In the genomic region with DNA sequence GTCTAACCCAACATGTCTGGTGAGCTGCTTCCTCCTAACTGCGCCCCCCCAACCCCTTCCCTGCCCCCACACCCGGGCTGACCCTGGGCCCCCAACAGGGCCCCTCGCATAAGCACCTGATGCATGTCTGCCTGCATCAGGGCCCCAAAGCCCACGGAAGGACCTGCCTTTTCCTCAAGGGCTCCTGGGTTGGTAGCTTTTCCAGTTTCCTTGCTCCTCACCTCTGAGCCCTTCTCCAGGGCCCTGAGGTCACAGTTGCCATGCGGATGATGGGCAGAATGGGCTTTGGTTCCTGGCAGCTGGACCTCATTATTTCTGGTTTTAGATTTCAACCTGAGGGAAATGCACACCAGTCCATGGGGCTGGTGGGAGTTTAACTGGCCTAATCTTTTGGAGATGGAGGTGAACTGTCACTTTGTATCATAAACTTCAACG, we compare ENCODE assay signal across 19 cellular contexts. TPM values are rescaled to one million over a fixed set of nuclear protein-coding genes. Genes with fewer than 3 reads are reported as not detected.
DNase-seq lines count a peak whose midpoint lies in the region; ATAC-seq, FAIRE-seq and TF ChIP-seq lines count a peak whose summit lies in the region.
"Had no signal": no experiment of that assay in that cellular context is flagged by ENCODE, and none has a peak within 500 bp of the region (broad histone marks: within the 10 kb centered on the region; RNA-seq: fewer than 3 reads in every experiment).

No MANE protein-coding gene starts in this region.

- in situ Hi-C loops in HepG2 (cut with HindIII; ENCODE audit: extremely low pct_ligation_motif_present, low pct_unique_long_range_greater_than_20kb) (no loop called here), IMR-90 (cut with MboI; ENCODE audit: low sequenced_read_pairs) (no loop called here)

- H3K9me3 ChIP-seq in HepG2 (ENCODE audit: low read length) (no peaks in the 10 kb centered on the region), right lobe of liver (no peaks in the 10 kb centered on the region), IMR-90 (ENCODE audit: control insufficient read depth, insufficient read depth, low read length) (no peaks in the 10 kb centered on the region), spleen (no peaks in the 10 kb centered on the region)
- H3K9me3 ChIP-seq: BE2C had no signal

- H3K9me1 ChIP-seq in IMR-90 (ENCODE audit: insufficient read depth, low read length), result no peaks in the 10 kb centered on the region

- H3K4me3 Mint-ChIP-seq in chondrocyte (ENCODE audit: unreplicated experiment), result no peak overlapping the region
- H3K4me3 Mint-ChIP-seq: CD4-positive, alpha-beta memory T cell; IgD-negative memory B cell had no signal

- H3K4me2 ChIP-seq in HepG2 (ENCODE audit: low read depth, low read length) (no peak overlapping the region), IMR-90 (ENCODE audit: low read depth, low read length) (no peak overlapping the region)

- no peaks in the 10 kb centered on the region for H3K79me1 ChIP-seq in IMR-90 (ENCODE audit: low read depth in 1 of 2, low read length in 2 of 2)

- H4K91ac ChIP-seq in IMR-90 (ENCODE audit: insufficient read depth, low read depth, low read length), result no peak overlapping the region

- H3K27ac ChIP-seq in HepG2 (ENCODE audit: extremely low read length, insufficient read depth, low read length), result no peak overlapping the region
- no peak overlapping the region for H3K27ac ChIP-seq in right lobe of liver
- H3K27ac ChIP-seq in IMR-90 (ENCODE audit: insufficient read depth, low read length), result no peak overlapping the region
- no peak overlapping the region for H3K27ac ChIP-seq in spleen

- no peak overlapping the region for H3K14ac ChIP-seq in IMR-90 (replicated peaks; ENCODE audit: low read depth, low read length)

- TF ChIP-seq EP300 in HepG2 (IDR thresholded peaks at IDR 0.05; ENCODE audit: low read depth in 2 of 2, low read length in 2 of 2) (no peak), HepG2 (CRISPR knock-in tag; IDR thresholded peaks at IDR 0.05; ENCODE audit: borderline replicate concordance) (no peak)

- no peak for FAIRE-seq in HepG2 (lab: Jason Lieb, UNC)
- FAIRE-seq: D721Med had no signal

- no peak overlapping the region for H3K56ac ChIP-seq in IMR-90 (ENCODE audit: extremely low read depth, insufficient read depth, low read length)

- intact Hi-C loops in HepG2 (cut with micrococcal nuclease; ENCODE audit: unreplicated experiment), result no loop called here
- intact Hi-C loops in right lobe of liver (cut with DNase I), result no loop called here
- intact Hi-C loops in IMR-90 (cut with micrococcal nuclease), result no loop called here
- intact Hi-C loops in spleen (cut with DNase I; ENCODE audit: low total_unique reads), result no loop called here

- H3K4me1 ChIP-seq in HepG2 (ENCODE audit: insufficient read depth, low read length) (peaks cover 45% of the 10 kb centered on the region), right lobe of liver (no peaks in the 10 kb centered on the region), IMR-90 (ENCODE audit: control insufficient read depth, insufficient read depth, low read length) (no peaks in the 10 kb centered on the region), spleen (peaks cover 0 to 12% (median 3%) of the 10 kb centered on the region in 6 donors)
- H3K4me1 ChIP-seq: BE2C had no signal

- no peak overlapping the region for H3K4me3 ChIP-seq in HepG2 (replicated peaks in 1 of 3; ENCODE audit: insufficient read depth in 1 of 3, low read depth in 2 of 3, low read length in 3 of 3)
- no peak overlapping the region for H3K4me3 ChIP-seq in right lobe of liver
- no peak overlapping the region for H3K4me3 ChIP-seq in IMR-90 (ENCODE audit: insufficient read depth, low read depth, low read length)
- no peak overlapping the region for H3K4me3 ChIP-seq in spleen

- no peak overlapping the region for H2BK5ac ChIP-seq in IMR-90 (ENCODE audit: low read depth, low read length, poor library complexity, severe bottlenecking)

- peaks cover 5% of the 10 kb centered on the region for H3K4me1 Mint-ChIP-seq in chondrocyte (ENCODE audit: low read depth)

- H3K36me3 ChIP-seq in HepG2 (replicated peaks in 1 of 2; ENCODE audit: control insufficient read depth in 1 of 2, insufficient read depth in 2 of 2, low read length in 2 of 2) (peaks cover 7 to 35% of the 10 kb centered on the region in 2 experiments), right lobe of liver (no peaks in the 10 kb centered on the region), IMR-90 (ENCODE audit: control insufficient read depth, insufficient read depth, low read length) (no peaks in the 10 kb centered on the region), spleen (no peaks in the 10 kb centered on the region)
- H3K36me3 ChIP-seq: BE2C had no signal

- WGBS in HepG2 (ENCODE audit: low lambda C conversion rate), result 84% methylated on average over 6 of the region's 6 CpGs
- WGBS in right lobe of liver (ENCODE audit: insufficient coverage, low coverage, low lambda C conversion rate, missing lambda C conversion rate), result 49% methylated on average over 3 of the region's 6 CpGs
- WGBS in IMR-90 (ENCODE audit: extremely low coverage in 2 of 2, insufficient read length in 1 of 2), 2 experiments, result 0% methylated on average over 1 of the region's 6 CpGs; no CpG with 5 or more reads in 1 of the 2 experiments
- 40 to 52% (median 43%) methylated on average over 6 of the region's 6 CpGs for WGBS in spleen, 5 donors

- DNase-seq in HepG2 (ENCODE audit: low spot score) (no peak), right lobe of liver (no peak), IMR-90 (no peak), chondrocyte (ENCODE audit: low spot score) (peak; percentile 40), spleen (peak; percentile 27), GM10266 (ENCODE audit: extremely low spot score) (no peak)
- no peak for DNase-seq in activated CD4-positive, alpha-beta T cell treated with anti-CD3 and anti-CD28 coated beads for 4 hours
- DNase-seq: BE2C; CD4-positive, alpha-beta memory T cell; EL; HCEC 1CT; NCI-H1436 treated with DMSO at 0.1 percent for 48 hours; NCI-H2081 treated with DMSO at 0.1 percent for 48 hours; NCI-H446; NCI-H748 treated with DMSO at 0.1 percent for 48 hours; SIG-M5 had no signal

- H2AK9ac ChIP-seq in IMR-90 (replicated peaks; ENCODE audit: low read depth, low read length, poor library complexity), result no peak overlapping the region

- H2AK5ac ChIP-seq in IMR-90 (ENCODE audit: low read depth, low read length), result no peak overlapping the region

- ATAC-seq in HepG2 (no peak), right lobe of liver (no peak), IMR-90 (ENCODE audit: low read depth) (no peak)

- H2AFZ ChIP-seq in HepG2 (ENCODE audit: low read length) (no peak overlapping the region), IMR-90 (replicated peaks; ENCODE audit: low read length, poor library complexity) (no peak overlapping the region)

- H3K9ac ChIP-seq in HepG2 (ENCODE audit: insufficient read depth, low read depth, low read length), result no peak overlapping the region
- H3K9ac ChIP-seq in IMR-90 (ENCODE audit: low read depth, low read length), result no peak overlapping the region

- H3K79me2 ChIP-seq in HepG2 (ENCODE audit: insufficient read depth, low read length), result peaks cover 85% of the 10 kb centered on the region

- H3K27ac Mint-ChIP-seq in chondrocyte (ENCODE audit: unreplicated experiment), result no peak overlapping the region
- H3K27ac Mint-ChIP-seq: CD4-positive, alpha-beta memory T cell; IgD-negative memory B cell had no signal

- BruUV-seq in HepG2 (replicated peaks; lab: Mats Ljungman, UMichigan) (no TSS peak), IMR-90 (replicated peaks; lab: Mats Ljungman, UMichigan) (no TSS peak)

- TF ChIP-seq POLR2A in HepG2 (IDR thresholded peaks at IDR 0.05; ENCODE audit: insufficient read depth in 1 of 2, low read depth in 2 of 2, low read length in 2 of 2) (no peak), right lobe of liver (IDR thresholded peaks at IDR 0.05) (no peak), IMR-90 (IDR thresholded peaks at IDR 0.05; ENCODE audit: low read depth, low read length) (no peak), spleen (IDR thresholded peaks at IDR 0.05) (no peak)

- H3K23ac ChIP-seq in IMR-90 (ENCODE audit: low read depth, low read length), result no peak overlapping the region

- H3K36me3 Mint-ChIP-seq in chondrocyte (ENCODE audit: low read depth), result no peaks in the 10 kb centered on the region
- H3K36me3 Mint-ChIP-seq: CD4-positive, alpha-beta memory T cell had no signal

- H3K27me3 Mint-ChIP-seq in chondrocyte (ENCODE audit: low read depth), result peaks cover 22% of the 10 kb centered on the region
- H3K27me3 Mint-ChIP-seq: CD4-positive, alpha-beta memory T cell; IgD-negative memory B cell had no signal

- POLR2A ChIA-PET in HepG2 (lab: Yijun Ruan, JAX) (interaction anchor here (0.7 kb wide), 1 partner anchor 10 kb away, joined by 3 read pairs; no protein-coding TSS in a partner anchor), IMR-90 (lab: Charles Lee; ENCODE audit: unreplicated experiment) (no interaction called here)

- TF ChIP-seq RAD21 in HepG2 (CRISPR knock-in tag; IDR thresholded peaks at IDR 0.05) (no peak), IMR-90 (IDR thresholded peaks at IDR 0.05; ENCODE audit: low read length) (no peak)

- peaks cover 19% of the 10 kb centered on the region for H4K20me1 ChIP-seq in HepG2 (ENCODE audit: insufficient read depth, low read length)
- no peaks in the 10 kb centered on the region for H4K20me1 ChIP-seq in IMR-90 (ENCODE audit: insufficient read depth, low read length)

- no peak overlapping the region for H2BK120ac ChIP-seq in IMR-90 (ENCODE audit: low read depth, low read length)

- H3K18ac ChIP-seq in IMR-90 (ENCODE audit: low read depth, low read length), result no peak overlapping the region

- no peak overlapping the region for H3K4ac ChIP-seq in IMR-90 (ENCODE audit: low read depth, low read length)

- dilution Hi-C loops in IMR-90 (cut with HindIII; ENCODE audit: low sequenced_read_pairs, unreplicated experiment), result no loop called here

- TF ChIP-seq CTCF in HepG2 (CRISPR knock-in tag; IDR thresholded peaks at IDR 0.05) (no peak), right lobe of liver (IDR thresholded peaks at IDR 0.05) (no peak), IMR-90 (conservative IDR thresholded peaks at IDR 0.05; ENCODE audit: low read depth, low read length) (no peak), chondrocyte (IDR thresholded peaks at IDR 0.05) (no peak), spleen (IDR thresholded peaks at IDR 0.05 in 8 of 11, conservative IDR thresholded peaks at IDR 0.05 in 3 of 11) (no peak), GM10266 (IDR thresholded peaks at IDR 0.05; ENCODE audit: control insufficient read depth, insufficient read depth, low read depth, missing control alignments) (no peak)

- H2BK15ac ChIP-seq in IMR-90 (ENCODE audit: low read depth, low read length), result no peak overlapping the region

- H4K8ac ChIP-seq in IMR-90 (ENCODE audit: low read depth in 2 of 2, low read length in 2 of 2), result no peak overlapping the region

- H3K27me3 ChIP-seq in HepG2 (ENCODE audit: control insufficient read depth in 1 of 2, insufficient read depth in 2 of 2, low read length in 2 of 2), result no peaks in the 10 kb centered on the region
- no peaks in the 10 kb centered on the region for H3K27me3 ChIP-seq in right lobe of liver
- H3K27me3 ChIP-seq in IMR-90 (ENCODE audit: control insufficient read depth, insufficient read depth, low read length), result peaks cover 24% of the 10 kb centered on the region
- no peaks in the 10 kb centered on the region for H3K27me3 ChIP-seq in spleen (replicated peaks in 1 of 7)
- H3K27me3 ChIP-seq: BE2C had no signal

- no peak overlapping the region for H4K5ac ChIP-seq in IMR-90 (ENCODE audit: low read depth, low read length)

- H3K9me3 Mint-ChIP-seq in chondrocyte (ENCODE audit: low read depth), result no peaks in the 10 kb centered on the region
- H3K9me3 Mint-ChIP-seq: CD4-positive, alpha-beta memory T cell; IgD-negative memory B cell had no signal

- no peak overlapping the region for H2BK20ac ChIP-seq in IMR-90 (ENCODE audit: low read depth, low read length)

- CTCF ChIA-PET in HepG2 (lab: Yijun Ruan, JAX; ENCODE audit: low intra/inter-chr PET ratio, low total read pairs) (no interaction called here), IMR-90 (lab: Yijun Ruan, JAX) (no interaction called here)

RNA-seq across cellular contexts. Expression of gene TESC, which starts 18.5 kb away (rescaled TPM):
- total RNA-seq in HepG2 (2016; rRNA removed; fragmentation: Illumina TruSeq; extraction: Trizol) (90.4 and 95.7 TPM in 2 replicates), right lobe of liver (1 to 10 TPM; 1.3 to 3.9 (median 3.0) TPM), IMR-90 (2012; rRNA removed) (0.18 TPM in 1 of 2 replicates, not detected in the other), chondrocyte (not detected in 3 replicates), spleen (10 to 100 TPM in 5 of 7 donors, 1 to 10 TPM in 2; 5.5 to 26.9 (median 20.3) TPM)
- total RNA-seq in HepG2 (2016; cell fraction: cytosol; rRNA removed; fragmentation: Illumina TruSeq; extraction: Trizol; ENCODE audit: low read depth), result 47.9 and 55.6 TPM in 2 replicates
- total RNA-seq in HepG2 (2016; cell fraction: insoluble cytoplasmic fraction; rRNA removed; fragmentation: Illumina TruSeq; extraction: Trizol), result 94.6 and 101 TPM in 2 replicates
- total RNA-seq in HepG2 (2016; cell fraction: membrane; rRNA removed; fragmentation: Illumina TruSeq; extraction: Trizol), result 73.3 and 75.8 TPM in 2 replicates
- 42.8 and 54.2 TPM in 2 replicates for total RNA-seq in HepG2 (2016; cell fraction: nucleus; rRNA removed; fragmentation: Illumina TruSeq; extraction: Trizol)
- polyA plus RNA-seq in HepG2 (2011; rRNA removed) (181 and 193 TPM in 2 replicates), IMR-90 (2012; rRNA removed) (0.22 TPM in 1 of 2 replicates, not detected in the other), spleen (10 to 100 TPM in 2 of 3 donors, 1 to 10 TPM in 1; 5.5 to 16.1 (median 10.9) TPM)
- polyA plus RNA-seq in HepG2 (2011; cell fraction: cytosol; rRNA removed), result 178 and 242 TPM in 2 replicates
- polyA plus RNA-seq in HepG2 (2011; cell fraction: nucleus; rRNA removed), result 194 and 196 TPM in 2 replicates
- 45.0 and 55.8 TPM in 2 replicates for polyA plus RNA-seq in HepG2 (2012)
- 46.7 and 59.9 TPM in 2 replicates for polyA plus RNA-seq in HepG2 (2016; cell fraction: cytosol; fragmentation: Illumina TruSeq; extraction: Trizol; ENCODE audit: low read depth)
- polyA plus RNA-seq in HepG2 (2016; cell fraction: insoluble cytoplasmic fraction; fragmentation: Illumina TruSeq; extraction: Trizol; ENCODE audit: low read depth), result 103 and 109 TPM in 2 replicates
- polyA plus RNA-seq in HepG2 (2016; cell fraction: membrane; fragmentation: Illumina TruSeq; extraction: Trizol; ENCODE audit: low read depth), result 69.1 and 76.1 TPM in 2 replicates
- 80.6 and 84.9 TPM in 2 replicates for polyA plus RNA-seq in HepG2 (2016; cell fraction: nucleus; fragmentation: Illumina TruSeq; extraction: Trizol; ENCODE audit: insufficient read depth, low read depth)
- polyA minus RNA-seq in HepG2 (2011; rRNA and poly(A)+ RNA removed; ENCODE audit: low replicate concordance), result 8.2 and 120 TPM in 2 replicates
- polyA minus RNA-seq in HepG2 (2011; cell fraction: cytosol; rRNA and poly(A)+ RNA removed), result 28.3 and 29.5 TPM in 2 replicates
- 89.0 and 92.2 TPM in 2 replicates for polyA minus RNA-seq in HepG2 (2011; cell fraction: nucleus; rRNA and poly(A)+ RNA removed)
- 0.09 TPM in 1 of 2 replicates, not detected in the other for polyA plus RNA-seq in IMR-90 (2012; cell fraction: cytosol; rRNA removed)
- not detected in 2 replicates for polyA plus RNA-seq in IMR-90 (2012; cell fraction: nucleus; rRNA removed; ENCODE audit: low replicate concordance)
- total RNA-seq: RPMI7951 had no signal

Comparison
In these comparisons a context has a peak if more than half of its experiments do, and no peak if none do; other contexts are left out.
1. DNase-seq: peak in chondrocyte (single experiment) and spleen (single experiment); none in HepG2 (single experiment), right lobe of liver (0 of 3), IMR-90 (single experiment), activated CD4-positive, alpha-beta T cell treated with anti-CD3 and anti-CD28 coated beads for 4 hours (0 of 2) and GM10266 (single experiment).